ENCODE assay signal across 8 cellular contexts in the genomic region with DNA sequence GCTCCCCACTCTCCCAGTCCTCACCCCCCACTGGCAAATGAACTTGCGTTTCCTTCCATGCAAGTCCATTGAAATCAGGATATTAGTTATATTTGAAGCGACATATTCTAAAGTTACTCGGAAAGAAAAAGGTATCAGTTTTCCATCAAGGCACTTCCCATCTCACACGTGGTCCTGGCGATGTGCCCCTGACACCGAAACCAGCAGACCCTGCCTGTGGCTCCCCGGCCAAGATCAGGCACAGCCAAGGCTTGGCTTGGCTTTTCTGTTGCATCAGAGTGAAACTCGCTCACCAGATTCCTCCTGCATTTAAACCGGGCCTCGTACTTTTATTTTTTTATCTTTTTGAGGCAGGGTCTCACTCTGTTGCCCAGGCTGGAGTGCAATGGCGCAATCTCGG.
DNase-seq lines count a peak whose midpoint lies in the region; ATAC-seq, FAIRE-seq and TF ChIP-seq lines count a peak whose summit lies in the region.
"Not testable (repeated sequence)": the region's sequence is repeated elsewhere in the genome, so short reads cannot be mapped to it uniquely, and the experiment has no call there.

No MANE protein-coding gene starts in this region.

- not testable (repeated sequence) for H3K4me1 ChIP-seq in H9 (ENCODE audit: insufficient read depth, low read length); endodermal cell (ENCODE audit: control insufficient read depth, insufficient read depth, low read length); right atrium auricular region; tibial artery; vagina
- H3K4me1 ChIP-seq in HepG2 (ENCODE audit: insufficient read depth, low read length) = peaks cover 18% of the 10 kb centered on the region

- not testable (repeated sequence) for H2BK120ac ChIP-seq in H9 (ENCODE audit: low read depth, low read length, poor library complexity, severe bottlenecking)

- not testable (repeated sequence) for H3K4me1 Mint-ChIP-seq in H9, endodermal cell

- H3K9me3 Mint-ChIP-seq in H9, endodermal cell: not testable (repeated sequence)

- H3K4ac ChIP-seq in H9 (ENCODE audit: low read depth, low read length) = not testable (repeated sequence)

- not testable (repeated sequence) for H3K27ac Mint-ChIP-seq in H9, endodermal cell

- H3K18ac ChIP-seq in H9 (ENCODE audit: insufficient read length, low read depth, low read length) = not testable (repeated sequence)

- not testable (repeated sequence) for H4K8ac ChIP-seq in H9 (replicated peaks; ENCODE audit: insufficient read length, low read depth, low read length)

- H3K56ac ChIP-seq in H9 (ENCODE audit: insufficient read length, low read depth, low read length) = not testable (repeated sequence)

- not testable (repeated sequence) for H3K36me3 ChIP-seq in endodermal cell (ENCODE audit: control insufficient read depth, insufficient read depth, low read length); right atrium auricular region; HepG2 (replicated peaks in 1 of 2; ENCODE audit: control insufficient read depth in 1 of 2, insufficient read depth in 2 of 2, low read length in 2 of 2); tibial artery; vagina

- H3K4me3 ChIP-seq in endodermal cell (ENCODE audit: low read length); right atrium auricular region; HepG2 (replicated peaks in 1 of 3; ENCODE audit: insufficient read depth in 1 of 3, low read depth in 2 of 3, low read length in 3 of 3); tibial artery; vagina: not testable (repeated sequence)

- TF ChIP-seq EP300 in HepG2 (IDR thresholded peaks at IDR 0.05; ENCODE audit: low read depth in 2 of 2, low read length in 2 of 2); HepG2 (CRISPR knock-in tag; IDR thresholded peaks at IDR 0.05; ENCODE audit: borderline replicate concordance): not testable (repeated sequence)

- H3K14ac ChIP-seq in H9 (ENCODE audit: insufficient read depth, low read length) = not testable (repeated sequence)

- intact Hi-C loops in HepG2 (cut with micrococcal nuclease; ENCODE audit: unreplicated experiment); sciatic nerve (cut with DNase I); tibial artery (cut with DNase I; ENCODE audit: low total_unique reads); vagina (cut with DNase I): not testable (repeated sequence)

- not testable (repeated sequence) for H3K9ac ChIP-seq in H9 (ENCODE audit: extremely low read depth, insufficient read length, low read length); endodermal cell (ENCODE audit: extremely low read depth, low read length, poor library complexity, severe bottlenecking); HepG2 (ENCODE audit: insufficient read depth, low read depth, low read length)

- not testable (repeated sequence) for H3K79me1 ChIP-seq in H9 (ENCODE audit: insufficient read depth, low read depth, low read length, poor library complexity, severe bottlenecking)

- not testable (repeated sequence) for BruUV-seq in HepG2 (replicated peaks; lab: Mats Ljungman, UMichigan)

- not testable (repeated sequence) for H3K4me2 ChIP-seq in H9 (ENCODE audit: insufficient read depth, insufficient read length, low read length); HepG2 (ENCODE audit: low read depth, low read length)

- not testable (repeated sequence) for H3K27me3 ChIP-seq in H9 (ENCODE audit: insufficient read depth, low read length); endodermal cell (ENCODE audit: control insufficient read depth, insufficient read depth, low read length, poor library complexity, severe bottlenecking); right atrium auricular region; tibial artery; vagina
- peaks cover 0 to 13% of the 10 kb centered on the region in 2 experiments; a peak in 3 of 5 replicates for H3K27me3 ChIP-seq in HepG2 (ENCODE audit: control insufficient read depth in 1 of 2, insufficient read depth in 2 of 2, low read length in 2 of 2)

- TF ChIP-seq RAD21 in HepG2 (CRISPR knock-in tag; IDR thresholded peaks at IDR 0.05) = not testable (repeated sequence)

- not testable (repeated sequence) for TF ChIP-seq CTCF in H9 (conservative IDR thresholded peaks at IDR 0.05); endodermal cell (conservative IDR thresholded peaks at IDR 0.05); right atrium auricular region (IDR thresholded peaks at IDR 0.05); HepG2 (CRISPR knock-in tag; IDR thresholded peaks at IDR 0.05); tibial artery (IDR thresholded peaks at IDR 0.05); vagina (IDR thresholded peaks at IDR 0.05)

- TF ChIP-seq POLR2A in HepG2 (IDR thresholded peaks at IDR 0.05; ENCODE audit: insufficient read depth in 1 of 2, low read depth in 2 of 2, low read length in 2 of 2); vagina (IDR thresholded peaks at IDR 0.05): not testable (repeated sequence)

- CTCF ChIA-PET in HepG2 (lab: Yijun Ruan, JAX; ENCODE audit: low intra/inter-chr PET ratio, low total read pairs) = not testable (repeated sequence)

- FAIRE-seq in HepG2 (lab: Jason Lieb, UNC) = not testable (repeated sequence)

- H3K4me3 Mint-ChIP-seq in H9, endodermal cell: not testable (repeated sequence)

- not testable (repeated sequence) for H3K27ac ChIP-seq in H9 (ENCODE audit: insufficient read length, low read depth, low read length); endodermal cell (ENCODE audit: low read depth, low read length); right atrium auricular region; HepG2 (ENCODE audit: extremely low read length, insufficient read depth, low read length); tibial artery; vagina

- H4K5ac ChIP-seq in H9 (ENCODE audit: insufficient read length, low read depth, low read length) = not testable (repeated sequence)

- not testable (repeated sequence) for H3K23me2 ChIP-seq in H9 (ENCODE audit: insufficient read length, low read depth, low read length, poor library complexity, severe bottlenecking)

- not testable (repeated sequence) for H4K20me1 ChIP-seq in H9 (ENCODE audit: control insufficient read depth, insufficient read depth, insufficient read length); HepG2 (ENCODE audit: insufficient read depth, low read length)

- H3K23ac ChIP-seq in H9 (ENCODE audit: insufficient read length, low read depth, low read length) = not testable (repeated sequence)

- not testable (repeated sequence) for H2BK12ac ChIP-seq in H9 (ENCODE audit: insufficient read length, low read depth, low read length)

- not testable (repeated sequence) for H3K9me3 ChIP-seq in H9 (ENCODE audit: control insufficient read depth, low read depth, low read length); endodermal cell (ENCODE audit: control insufficient read depth, low read length); right atrium auricular region; HepG2 (ENCODE audit: low read length); tibial artery; vagina

- not testable (repeated sequence) for H2BK20ac ChIP-seq in H9 (ENCODE audit: low read depth, low read length, poor library complexity, severe bottlenecking)

- WGBS in H9 (ENCODE audit: extremely low coverage, insufficient read length, low lambda C conversion rate) = no CpG with 5 or more reads among the region's 12 CpGs
- 87 to 96% methylated on average over 11 to 12 of the region's 12 CpGs for WGBS in endodermal cell (ENCODE audit: insufficient coverage in 1 of 2, insufficient read length in 1 of 2), 2 experiments
- WGBS in HepG2 (ENCODE audit: low lambda C conversion rate) = 81% methylated on average over 12 of the region's 12 CpGs

- in situ Hi-C loops in HepG2 (cut with HindIII; ENCODE audit: extremely low pct_ligation_motif_present, low pct_unique_long_range_greater_than_20kb) = loop anchor here (25.0 kb wide), 1 partner anchor 99 kb away; no protein-coding TSS in a partner anchor

- not testable (repeated sequence) for H3K79me2 ChIP-seq in H9 (ENCODE audit: insufficient read depth, low read length); HepG2 (ENCODE audit: insufficient read depth, low read length)

- not testable (repeated sequence) for H2BK15ac ChIP-seq in H9 (ENCODE audit: low read depth, low read length)

- not testable (repeated sequence) for H3T11ph ChIP-seq in H9 (ENCODE audit: low read length)

- POLR2A ChIA-PET in HepG2 (lab: Yijun Ruan, JAX) = not testable (repeated sequence)

- not testable (repeated sequence) for H2BK5ac ChIP-seq in H9 (ENCODE audit: insufficient read length, low read length)

- not testable (repeated sequence) for ATAC-seq in HepG2
- ATAC-seq in sciatic nerve = peak; percentile 75

- peak; percentile 1 for DNase-seq in H9
- DNase-seq in activated effector memory CD4-positive, alpha-beta T cell treated with anti-CD3 and anti-CD28 coated beads, Interleukin-2, amount 50 U/mL, for 16 hours = peak; percentile 14
- DNase-seq in endodermal cell = peak; percentile 20
- DNase-seq in right atrium auricular region (ENCODE audit: low spot score) = peak; percentile 56
- not testable (repeated sequence) for DNase-seq in HepG2 (ENCODE audit: low spot score)
- DNase-seq in sciatic nerve (ENCODE audit: low spot score) = peak; percentile 73
- peak; percentile 70 to 72 for DNase-seq in tibial artery
- DNase-seq in vagina (ENCODE audit: extremely low spot score in 2 of 2) = peak; percentile 52 to 54

- H4K91ac ChIP-seq in H9 (ENCODE audit: insufficient read length, low read depth, low read length) = not testable (repeated sequence)

- H2AFZ ChIP-seq in H9 (ENCODE audit: low read length); HepG2 (ENCODE audit: low read length): not testable (repeated sequence)

- H3K27me3 Mint-ChIP-seq in H9 (ENCODE audit: low read depth); endodermal cell (ENCODE audit: insufficient read depth): not testable (repeated sequence)

- H3K36me3 Mint-ChIP-seq in H9 (ENCODE audit: insufficient read depth in 1 of 3, low read depth in 3 of 3); endodermal cell (ENCODE audit: low read depth): not testable (repeated sequence)

- H2AK5ac ChIP-seq in H9 (ENCODE audit: insufficient read length, low read length) = not testable (repeated sequence)
